12 cellular contexts compared by ENCODE assay signal in genomic region chr20:8414611-8415274, GRCh38.
DNase-seq lines count a peak whose midpoint lies in the region; ATAC-seq and TF ChIP-seq lines count a peak whose summit lies in the region.
"Had no signal": no experiment of that assay in that cellular context is flagged by ENCODE, and none has a peak within 500 bp of the region (broad histone marks: within the 10 kb centered on the region; RNA-seq: fewer than 3 reads in every experiment).

No MANE protein-coding gene starts in this region.

- POLR2A ChIA-PET in activated CD8-positive, alpha-beta T cell treated with anti-CD3 and anti-CD28 coated beads, Interleukin-2, amount 10 ng/mL, durations not matched to agents 7 days and 5 days (lab: Charles Lee) = no interaction called here

- DNase-seq in NCI-H1092 treated with DMSO at 0.1 percent for 48 hours (lab: John Stamatoyannopoulos, UW) (peak; percentile 49), NCI-H1092 (lab: John Stamatoyannopoulos, UW) (no peak), NCI-H146 (lab: John Stamatoyannopoulos, UW) (peak; percentile 75), mammary epithelial cell (peak; percentile 71), non-pigmented ciliary epithelial cell (ENCODE audit: low read depth) (peak; percentile 22), SW 1271 (lab: John Stamatoyannopoulos, UW) (no peak)
- no peak for DNase-seq in activated CD4-positive, alpha-beta T cell treated with anti-CD3 and anti-CD28 coated beads for 48 hours
- DNase-seq in activated CD8-positive, alpha-beta T cell treated with anti-CD3 and anti-CD28 coated beads, Interleukin-2, amount 10 ng/mL, durations not matched to agents 7 days and 5 days = no peak
- DNase-seq: 8988T; NCI-H526; stimulated activated CD4-positive, alpha-beta T cell treated with anti-CD3 and anti-CD28 coated beads, Interleukin-2, amount 100 ng/mL, for 24 hours; thyroid gland had no signal

- CTCF ChIA-PET in mammary epithelial cell (lab: Charles Lee; ENCODE audit: low non-redundant PET) = no interaction called here
- CTCF ChIA-PET in activated CD8-positive, alpha-beta T cell treated with anti-CD3 and anti-CD28 coated beads, Interleukin-2, amount 10 ng/mL, durations not matched to agents 7 days and 5 days (lab: Charles Lee) = no interaction called here

- peaks cover 2% of the 10 kb centered on the region for H3K27me3 Mint-ChIP-seq in activated CD8-positive, alpha-beta T cell treated with anti-CD3 and anti-CD28 coated beads, Interleukin-2, amount 10 ng/mL, durations not matched to agents 7 days and 5 days (ENCODE audit: low read depth)

- H3K4me2 ChIP-seq in mammary epithelial cell (ENCODE audit: insufficient read depth, low read depth, low read length) = no peak overlapping the region

- no peaks in the 10 kb centered on the region for H4K20me1 ChIP-seq in mammary epithelial cell (ENCODE audit: insufficient read depth, low read length)

- no peaks in the 10 kb centered on the region for H3K36me3 Mint-ChIP-seq in activated CD8-positive, alpha-beta T cell treated with anti-CD3 and anti-CD28 coated beads, Interleukin-2, amount 10 ng/mL, durations not matched to agents 7 days and 5 days (ENCODE audit: low read depth)

- no TSS peak for BruUV-seq in mammary epithelial cell (replicated peaks; lab: Mats Ljungman, UMichigan)

- ATAC-seq in activated CD8-positive, alpha-beta T cell treated with anti-CD3 and anti-CD28 coated beads, Interleukin-2, amount 10 ng/mL, durations not matched to agents 7 days and 5 days = no peak

- TF ChIP-seq CTCF in mammary epithelial cell (conservative IDR thresholded peaks at IDR 0.05 in 1 of 2, IDR thresholded peaks at IDR 0.05 in 1 of 2; ENCODE audit: extremely low read depth in 1 of 2, insufficient read depth in 1 of 2, low read depth in 1 of 2, low read length in 2 of 2) = no peak

- H3K9ac ChIP-seq in mammary epithelial cell (ENCODE audit: insufficient read depth, low read length) = no peak overlapping the region

- in situ Hi-C loops in mammary epithelial cell (cut with MboI; ENCODE audit: low sequenced_read_pairs in 2 of 2) = no loop called here

- H3K27ac ChIP-seq in mammary epithelial cell (ENCODE audit: insufficient read depth, low read depth, low read length) = no peak overlapping the region
- H3K27ac ChIP-seq: thyroid gland had no signal

- H3K4me3 Mint-ChIP-seq in activated CD8-positive, alpha-beta T cell treated with anti-CD3 and anti-CD28 coated beads, Interleukin-2, amount 10 ng/mL, durations not matched to agents 7 days and 5 days = no peak overlapping the region

- H3K4me3 ChIP-seq in mammary epithelial cell (replicated peaks in 1 of 3; ENCODE audit: insufficient read depth in 1 of 3, low read depth in 2 of 3, low read length in 3 of 3) = no peak overlapping the region
- H3K4me3 ChIP-seq: thyroid gland had no signal

- H3K4me1 Mint-ChIP-seq in activated CD8-positive, alpha-beta T cell treated with anti-CD3 and anti-CD28 coated beads, Interleukin-2, amount 10 ng/mL, durations not matched to agents 7 days and 5 days (ENCODE audit: low read depth) = no peaks in the 10 kb centered on the region

- H3K79me2 ChIP-seq in mammary epithelial cell (ENCODE audit: insufficient read depth, low read length) = no peaks in the 10 kb centered on the region

- dilution Hi-C loops in mammary epithelial cell (cut with HindIII; ENCODE audit: low sequenced_read_pairs) = no loop called here

- H3K27me3 ChIP-seq in mammary epithelial cell (ENCODE audit: insufficient read depth, low read length) = no peaks in the 10 kb centered on the region
- H3K27me3 ChIP-seq: thyroid gland had no signal

- no peaks in the 10 kb centered on the region for H3K9me3 Mint-ChIP-seq in activated CD8-positive, alpha-beta T cell treated with anti-CD3 and anti-CD28 coated beads, Interleukin-2, amount 10 ng/mL, durations not matched to agents 7 days and 5 days (ENCODE audit: insufficient read depth)

- intact Hi-C loops in mammary epithelial cell (cut with micrococcal nuclease) = no loop called here

- no peaks in the 10 kb centered on the region for H3K9me3 ChIP-seq in mammary epithelial cell (replicated peaks; ENCODE audit: insufficient read depth, low read length)
- H3K9me3 ChIP-seq: thyroid gland had no signal

- H3K36me3 ChIP-seq in mammary epithelial cell (ENCODE audit: insufficient read depth, low read length) = no peaks in the 10 kb centered on the region
- H3K36me3 ChIP-seq: thyroid gland had no signal

- H3K4me1 ChIP-seq in mammary epithelial cell (ENCODE audit: insufficient read depth, low read length) = peaks cover 2% of the 10 kb centered on the region

- no peak overlapping the region for H3K27ac Mint-ChIP-seq in activated CD8-positive, alpha-beta T cell treated with anti-CD3 and anti-CD28 coated beads, Interleukin-2, amount 10 ng/mL, durations not matched to agents 7 days and 5 days

- no peak overlapping the region for H2AFZ ChIP-seq in mammary epithelial cell (ENCODE audit: low read depth, low read length)

Comparison
In these comparisons a context has a peak if more than half of its experiments do, and no peak if none do; other contexts are left out.
1. DNase-seq: peak in NCI-H1092 treated with DMSO at 0.1 percent for 48 hours (single experiment), NCI-H146 (single experiment), mammary epithelial cell (single experiment) and non-pigmented ciliary epithelial cell (single experiment); none in NCI-H1092 (single experiment), activated CD4-positive, alpha-beta T cell treated with anti-CD3 and anti-CD28 coated beads for 48 hours (single experiment), SW 1271 (0 of 2) and activated CD8-positive, alpha-beta T cell treated with anti-CD3 and anti-CD28 coated beads, Interleukin-2, amount 10 ng/mL, durations not matched to agents 7 days and 5 days (single experiment).